Comparison of ENCODE assay signal across 1 cellular context in the genomic region with DNA sequence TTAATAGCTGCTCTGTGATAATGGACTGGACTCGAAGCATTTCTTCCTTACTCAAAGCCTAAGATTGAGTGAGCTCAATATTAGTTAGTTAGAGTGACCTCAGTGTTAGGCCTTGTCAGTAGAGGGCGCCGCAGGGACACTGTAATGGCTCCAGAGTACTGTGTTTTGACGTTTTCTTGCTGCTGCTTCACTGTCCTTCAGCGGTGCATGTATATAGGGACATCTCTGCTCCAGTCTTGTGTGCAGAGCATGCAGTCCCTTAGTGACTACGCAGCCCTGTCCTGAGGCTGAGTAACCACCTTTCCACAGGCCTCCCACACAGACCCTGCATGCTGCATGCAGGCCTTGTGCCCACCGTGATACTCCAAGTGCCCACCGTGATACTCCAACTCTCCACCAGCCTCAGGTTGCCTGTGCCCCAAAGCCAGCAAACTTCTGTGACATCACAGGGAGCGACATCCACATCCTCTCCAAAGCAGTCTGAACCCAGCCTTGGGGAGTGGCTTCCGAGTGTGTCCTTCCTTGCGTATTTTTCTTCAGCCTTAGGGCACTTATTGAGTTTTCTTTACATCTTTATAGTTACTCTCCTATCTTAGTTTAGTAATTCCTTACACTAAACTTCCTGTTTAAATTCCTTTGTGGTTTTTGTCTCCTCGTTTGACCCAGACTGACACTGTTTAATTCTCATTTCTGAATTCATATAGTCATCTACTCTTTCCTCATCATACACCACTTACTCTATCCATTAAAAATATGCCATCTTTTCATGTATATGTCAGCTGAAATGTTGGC.
TF ChIP-seq lines count a peak whose summit lies in the region.

No MANE protein-coding gene starts in this region.

TF ChIP-seq in HEK293, 187 proteins besides CTCF, POLR2A, EP300 and RAD21 (continued from another document):
- peak; percentile 13; the same call in 1 of the 2 replicates for TF ChIP-seq ZNF629 (tag by site-specific recombination; IDR thresholded peaks at IDR 0.05)
- peak; percentile 56; the same call in 1 of the 2 replicates for TF ChIP-seq ZBTB48 (tag by site-specific recombination; IDR thresholded peaks at IDR 0.05)
- TF ChIP-seq OSR2 (tag by site-specific recombination; IDR thresholded peaks at IDR 0.05): no peak
- TF ChIP-seq ZNF521 (tag by site-specific recombination; IDR thresholded peaks at IDR 0.05): no peak
- TF ChIP-seq ZNF654 (tag by site-specific recombination; IDR thresholded peaks at IDR 0.05; ENCODE audit: low read depth): peak; percentile 80
- TF ChIP-seq ZNF350 (tag by site-specific recombination; IDR thresholded peaks at IDR 0.05): no peak
- TF ChIP-seq TRIM28 (IDR thresholded peaks at IDR 0.05; ENCODE audit: borderline replicate concordance, low read length): peak; percentile 35; the same call in 1 of the 2 replicates
- 0 out of 2 replicates have a peak, but pooled peaks have one; percentile 15 for TF ChIP-seq PRDM6 (tag by site-specific recombination; IDR thresholded peaks at IDR 0.05)
- TF ChIP-seq ZNF223 (tag by site-specific recombination; IDR thresholded peaks at IDR 0.05): no peak
- no peak for TF ChIP-seq GLIS2 (tag by site-specific recombination; IDR thresholded peaks at IDR 0.05)
- no peak for TF ChIP-seq ZSCAN23 (tag by site-specific recombination; IDR thresholded peaks at IDR 0.05)
- TF ChIP-seq OVOL3 (tag by site-specific recombination; IDR thresholded peaks at IDR 0.05): no peak
- TF ChIP-seq ZBTB1 (tag by site-specific recombination; IDR thresholded peaks at IDR 0.05): no peak
- no peak for TF ChIP-seq SCRT1 (tag by site-specific recombination; IDR thresholded peaks at IDR 0.05; ENCODE audit: borderline replicate concordance)
- TF ChIP-seq ZEB2 (tag by site-specific recombination; IDR thresholded peaks at IDR 0.05): no peak
- TF ChIP-seq ZFP3 (tag by site-specific recombination; IDR thresholded peaks at IDR 0.05; ENCODE audit: low read depth): no peak
- 0 out of 2 replicates have a peak, but pooled peaks have one; percentile 16 for TF ChIP-seq ZXDB (tag by site-specific recombination; IDR thresholded peaks at IDR 0.05)
- no peak for TF ChIP-seq ZFP69B (tag by site-specific recombination; IDR thresholded peaks at IDR 0.05)
- TF ChIP-seq, protein P1, sequence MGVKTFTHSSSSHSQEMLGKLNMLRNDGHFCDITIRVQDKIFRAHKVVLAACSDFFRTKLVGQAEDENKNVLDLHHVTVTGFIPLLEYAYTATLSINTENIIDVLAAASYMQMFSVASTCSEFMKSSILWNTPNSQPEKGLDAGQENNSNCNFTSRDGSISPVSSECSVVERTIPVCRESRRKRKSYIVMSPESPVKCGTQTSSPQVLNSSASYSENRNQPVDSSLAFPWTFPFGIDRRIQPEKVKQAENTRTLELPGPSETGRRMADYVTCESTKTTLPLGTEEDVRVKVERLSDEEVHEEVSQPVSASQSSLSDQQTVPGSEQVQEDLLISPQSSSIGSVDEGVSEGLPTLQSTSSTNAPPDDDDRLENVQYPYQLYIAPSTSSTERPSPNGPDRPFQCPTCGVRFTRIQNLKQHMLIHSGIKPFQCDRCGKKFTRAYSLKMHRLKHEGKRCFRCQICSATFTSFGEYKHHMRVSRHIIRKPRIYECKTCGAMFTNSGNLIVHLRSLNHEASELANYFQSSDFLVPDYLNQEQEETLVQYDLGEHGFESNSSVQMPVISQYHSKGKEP (tag by site-specific recombination; IDR thresholded peaks at IDR 0.05): 0 out of 2 replicates have a peak, but pooled peaks have one; percentile 12
- TF ChIP-seq ZNF660 (tag by site-specific recombination; IDR thresholded peaks at IDR 0.05): peak; percentile 52; the same call in 1 of the 2 replicates
- peak; percentile 73 for TF ChIP-seq ZNF2 (tag by site-specific recombination; IDR thresholded peaks at IDR 0.05)
- 0 out of 2 replicates have a peak, but pooled peaks have one; percentile 25 for TF ChIP-seq ZBTB6 (tag by site-specific recombination; IDR thresholded peaks at IDR 0.05)
- no peak for TF ChIP-seq ZNF830 (tag by site-specific recombination; IDR thresholded peaks at IDR 0.05; ENCODE audit: low read depth)
- no peak for TF ChIP-seq ZNF571 (tag by site-specific recombination; IDR thresholded peaks at IDR 0.05)
- no peak for TF ChIP-seq ZNF302 (tag by site-specific recombination; IDR thresholded peaks at IDR 0.05; ENCODE audit: low read depth)
- TF ChIP-seq BCL11A (tag by site-specific recombination; IDR thresholded peaks at IDR 0.05; ENCODE audit: low read depth): no peak
- no peak for TF ChIP-seq ZNF248 (tag by site-specific recombination; IDR thresholded peaks at IDR 0.05)
- TF ChIP-seq ZNF600 (tag by site-specific recombination; IDR thresholded peaks at IDR 0.05): 0 out of 2 replicates have a peak, but pooled peaks have one; percentile 11
